Comparison of ENCODE assay signal across 24 cellular contexts in genomic region chr9:133664651-133665050, GRCh38. TPM values are rescaled to one million over a fixed set of nuclear protein-coding genes. Genes with fewer than 3 reads are reported as not detected.
DNase-seq lines count a peak whose midpoint lies in the region; ATAC-seq and TF ChIP-seq lines count a peak whose summit lies in the region.
"Had no signal": no experiment of that assay in that cellular context is flagged by ENCODE, and none has a peak within 500 bp of the region (broad histone marks: within the 10 kb centered on the region; RNA-seq: fewer than 3 reads in every experiment).

No MANE protein-coding gene starts in this region.

- no peak for TF ChIP-seq POLR2A in testis (IDR thresholded peaks at IDR 0.05)

- no peak overlapping the region for H3K27ac Mint-ChIP-seq in GM23338
- H3K27ac Mint-ChIP-seq: activated CD4-positive, alpha-beta T cell treated with anti-CD3 and anti-CD28 coated beads, Interleukin-2, amount 10 ng/mL, durations not matched to agents 7 days and 5 days; CD14-positive monocyte; mesothelial cell of epicardium; stimulated activated effector memory CD8-positive, alpha-beta T cell treated with anti-CD3 and anti-CD28 coated beads, Interleukin-12 subunit alpha, Interleukin-12 subunit beta, amount 100 ng/mL, for 72 hours; T-helper 2 cell treated with Interferon-gamma antibody and Interleukin-4, amounts not matched to agents 5 μg/mL and 100 μg/mL, for 36 hours had no signal

- peak; percentile 12 for DNase-seq in NCI-H2227 (lab: John Stamatoyannopoulos, UW; ENCODE audit: unreplicated experiment)
- no peak for DNase-seq in NCI-H2227 treated with DMSO at 0.1 percent for 48 hours (lab: John Stamatoyannopoulos, UW)
- no peak for DNase-seq in GM23338 (ENCODE audit: low spot score)
- peak; percentile 39 for DNase-seq in testis
- DNase-seq: activated CD4-positive, alpha-beta T cell treated with anti-CD3 and anti-CD28 coated beads, Interleukin-2, amount 10 ng/mL, durations not matched to agents 7 days and 5 days; activated naive CD4-positive, alpha-beta T cell; activated T-cell treated with anti-CD3 and anti-CD28 coated beads, Interleukin-2, amount 50 U/mL, for 48 hours; cortex of kidney; esophagus squamous epithelium; gastrocnemius medialis; H7; naive thymus-derived CD4-positive, alpha-beta T cell; ovary; retina; stimulated activated CD4-positive, alpha-beta T cell treated with anti-CD3 and anti-CD28 coated beads, Interleukin-2, amount 100 ng/mL, for 48 hours had no signal

- no peaks in the 10 kb centered on the region for H3K9me2 ChIP-seq in GM23338 (ENCODE audit: insufficient read depth)

- H3K9me3 Mint-ChIP-seq in GM23338, result no peaks in the 10 kb centered on the region
- H3K9me3 Mint-ChIP-seq: activated CD4-positive, alpha-beta T cell treated with anti-CD3 and anti-CD28 coated beads, Interleukin-2, amount 10 ng/mL, durations not matched to agents 7 days and 5 days; mesothelial cell of epicardium; naive thymus-derived CD4-positive, alpha-beta T cell; stimulated activated effector memory CD8-positive, alpha-beta T cell treated with anti-CD3 and anti-CD28 coated beads, Interleukin-12 subunit alpha, Interleukin-12 subunit beta, amount 100 ng/mL, for 72 hours; T-helper 2 cell treated with Interferon-gamma antibody and Interleukin-4, amounts not matched to agents 5 μg/mL and 100 μg/mL, for 36 hours had no signal

- H3K9me3 ChIP-seq in testis, result no peaks in the 10 kb centered on the region
- H3K9me3 ChIP-seq: esophagus squamous epithelium, gastrocnemius medialis, ovary had no signal

- no peak overlapping the region for H3K4me3 ChIP-seq in GM23338
- no peak overlapping the region for H3K4me3 ChIP-seq in testis
- H3K4me3 ChIP-seq: esophagus squamous epithelium, gastrocnemius medialis, ovary had no signal

- H3K36me3 Mint-ChIP-seq in GM23338 (ENCODE audit: low read depth), result no peaks in the 10 kb centered on the region
- H3K36me3 Mint-ChIP-seq: CD14-positive monocyte; mesothelial cell of epicardium; stimulated activated effector memory CD8-positive, alpha-beta T cell treated with anti-CD3 and anti-CD28 coated beads, Interleukin-12 subunit alpha, Interleukin-12 subunit beta, amount 100 ng/mL, for 72 hours had no signal

- H3K79me2 ChIP-seq in GM23338 (replicated peaks; ENCODE audit: insufficient read depth), result no peaks in the 10 kb centered on the region

- H3K4me1 ChIP-seq in GM23338 (ENCODE audit: insufficient read depth) (no peaks in the 10 kb centered on the region), testis (peaks cover 13% of the 10 kb centered on the region)
- H3K4me1 ChIP-seq: esophagus squamous epithelium, gastrocnemius medialis had no signal

- no peaks in the 10 kb centered on the region for H3F3A ChIP-seq in GM23338 (replicated peaks; ENCODE audit: low read depth)

- H2AFZ ChIP-seq in GM23338, result no peak overlapping the region

- no peaks in the 10 kb centered on the region for H4K20me1 ChIP-seq in GM23338 (replicated peaks; ENCODE audit: insufficient read depth)

- 59 to 65% methylated on average over 10 of the region's 10 CpGs for WGBS in testis, 2 donors

- no peak overlapping the region for H3K4me3 Mint-ChIP-seq in GM23338
- H3K4me3 Mint-ChIP-seq: activated CD4-positive, alpha-beta T cell treated with anti-CD3 and anti-CD28 coated beads, Interleukin-2, amount 10 ng/mL, durations not matched to agents 7 days and 5 days; CD14-positive monocyte; mesothelial cell of epicardium; naive thymus-derived CD4-positive, alpha-beta T cell; stimulated activated effector memory CD8-positive, alpha-beta T cell treated with anti-CD3 and anti-CD28 coated beads, Interleukin-12 subunit alpha, Interleukin-12 subunit beta, amount 100 ng/mL, for 72 hours; T-helper 2 cell treated with Interferon-gamma antibody and Interleukin-4, amounts not matched to agents 5 μg/mL and 100 μg/mL, for 36 hours had no signal

- ATAC-seq in GM23338 (peak; percentile 17; the same call in 2 of the 3 replicates), GM19395 (IDR thresholded peaks at IDR 0.05; ENCODE audit: unreplicated experiment) (no peak), GM21367 (IDR thresholded peaks at IDR 0.05; ENCODE audit: unreplicated experiment) (no peak)
- ATAC-seq: gastrocnemius medialis; naive thymus-derived CD4-positive, alpha-beta T cell; stimulated activated effector memory CD8-positive, alpha-beta T cell treated with anti-CD3 and anti-CD28 coated beads, Interleukin-12 subunit alpha, Interleukin-12 subunit beta, amount 100 ng/mL, for 72 hours had no signal

- TF ChIP-seq CTCF in GM23338 (conservative IDR thresholded peaks at IDR 0.05; ENCODE audit: low read depth in 2 of 2) (peak in 1 of 2 experiments; percentile 46; a peak in 2 of 4 replicates), VCaP (conservative IDR thresholded peaks at IDR 0.05) (peak; percentile 51), testis (IDR thresholded peaks at IDR 0.05) (no peak)

- peaks cover 3% of the 10 kb centered on the region; the same call in 1 of the 3 replicates for H3K4me1 Mint-ChIP-seq in GM23338
- H3K4me1 Mint-ChIP-seq: CD14-positive monocyte, mesothelial cell of epicardium had no signal

- peaks cover 10% of the 10 kb centered on the region for H3K27me3 Mint-ChIP-seq in GM23338 (ENCODE audit: insufficient read depth, low read depth, poor library complexity)

- no peaks in the 10 kb centered on the region for H3K27me3 ChIP-seq in GM23338 (ENCODE audit: insufficient read depth)
- H3K27me3 ChIP-seq in testis, result no peaks in the 10 kb centered on the region
- H3K27me3 ChIP-seq: ovary had no signal

- intact Hi-C loops in testis (cut with DNase I; ENCODE audit: low total_unique reads), result no loop called here

- H3K27ac ChIP-seq in GM23338 (ENCODE audit: low read depth), result no peak overlapping the region
- no peak overlapping the region for H3K27ac ChIP-seq in VCaP
- no peak overlapping the region for H3K27ac ChIP-seq in testis
- H3K27ac ChIP-seq: esophagus squamous epithelium, gastrocnemius medialis, ovary had no signal

- no peak overlapping the region for H3K4me2 ChIP-seq in GM23338

- H3K36me3 ChIP-seq in GM23338 (ENCODE audit: insufficient read depth) (no peaks in the 10 kb centered on the region), testis (ENCODE audit: low read depth, missing control alignments) (no peaks in the 10 kb centered on the region)
- H3K36me3 ChIP-seq: esophagus squamous epithelium, gastrocnemius medialis, ovary had no signal

TF ChIP-seq in GM23338, 12 proteins besides CTCF, POLR2A, EP300 and RAD21 (continues in another document):
- TF ChIP-seq REST (IDR thresholded peaks at IDR 0.05; ENCODE audit: unreplicated experiment), result no peak

RNA-seq across cellular contexts. Expression of gene DBH, which starts 28.5 kb away (rescaled TPM):
- 0.24 TPM in 1 of 2 replicates, not detected in the other for total RNA-seq in GM23338 (2014; rRNA removed; shearing (Covaris generic))
- polyA plus RNA-seq in GM23338 (2016; fragmentation: Nextera tagmentation; extraction: Ambion mirVana) (0.08 and 0.26 TPM in 2 replicates), testis (ENCODE audit: insufficient read depth, low read depth, low replicate concordance) (not detected)
- under 1 TPM in 1 of 2 donors, not detected in 1; 0.06 TPM for total RNA-seq in testis
- total RNA-seq: activated CD4-positive, alpha-beta T cell treated with anti-CD3 and anti-CD28 coated beads, Interleukin-2, amount 10 ng/mL, durations not matched to agents 7 days and 5 days; esophagus squamous epithelium; G401; gastrocnemius medialis; mesothelial cell of epicardium; ovary had no signal
- polyA plus RNA-seq: AG04450, CD14-positive monocyte had no signal

RNA-seq across cellular contexts. Expression of gene FAM163B, which starts 55.5 kb away (rescaled TPM):
- total RNA-seq in GM23338 (2014; rRNA removed; shearing (Covaris generic)), result 0.23 and 1.3 TPM in 2 replicates
- polyA plus RNA-seq in GM23338 (2016; fragmentation: Nextera tagmentation; extraction: Ambion mirVana) (0.60 and 0.71 TPM in 2 replicates), testis (ENCODE audit: insufficient read depth, low read depth, low replicate concordance) (2.2 TPM)
- total RNA-seq in testis, result 1 to 10 TPM; 2.8 to 3.8 TPM
- total RNA-seq: activated CD4-positive, alpha-beta T cell treated with anti-CD3 and anti-CD28 coated beads, Interleukin-2, amount 10 ng/mL, durations not matched to agents 7 days and 5 days; esophagus squamous epithelium; G401; gastrocnemius medialis; naive thymus-derived CD4-positive, alpha-beta T cell had no signal
- polyA plus RNA-seq: AG04450; CD14-positive monocyte; naive thymus-derived CD4-positive, alpha-beta T cell had no signal

Comparison
In these comparisons a context has a peak if more than half of its experiments do, and no peak if none do; other contexts are left out.
1. DNase-seq: peak in NCI-H2227 (single experiment) and testis (single experiment); none in NCI-H2227 treated with DMSO at 0.1 percent for 48 hours (single experiment) and GM23338 (single experiment).